18 cellular contexts compared by ENCODE assay signal in genomic region chr19:19324059-19324755, GRCh38. TPM values are rescaled to one million over a fixed set of nuclear protein-coding genes. Genes with fewer than 3 reads are reported as not detected.
A peak's percentile ranks its signal among the peaks of the same experiment; 100 is the strongest.
DNase-seq lines count a peak whose midpoint lies in the region; ATAC-seq and TF ChIP-seq lines count a peak whose summit lies in the region.
"Had no signal": no experiment of that assay in that cellular context is flagged by ENCODE, and none has a peak within 500 bp of the region (broad histone marks: within the 10 kb centered on the region; RNA-seq: fewer than 3 reads in every experiment).

No MANE protein-coding gene starts in this region.

- H3K36me3 ChIP-seq in cardiac muscle cell (peaks cover 19% of the 10 kb centered on the region), skeletal muscle tissue (ENCODE audit: control insufficient read depth in 3 of 3, insufficient read depth in 3 of 3, low read length in 3 of 3) (peaks cover 20 to 31% (median 21%) of the 10 kb centered on the region in 3 donors), neuronal stem cell (replicated peaks in 1 of 2; ENCODE audit: control insufficient read depth in 2 of 2, insufficient read depth in 2 of 2, low read length in 2 of 2) (peaks cover 23 to 60% of the 10 kb centered on the region in 2 donors), uterus (no peaks in the 10 kb centered on the region)

- ATAC-seq in Right ventricle myocardium superior (ENCODE audit: poor library complexity) (no peak), T-helper 17 cell (no peak), memory B cell (ENCODE audit: low read depth) (no peak), GM18907 (IDR thresholded peaks at IDR 0.05; ENCODE audit: unreplicated experiment) (no peak)
- ATAC-seq: HCT116 had no signal

- intact Hi-C loops in Right ventricle myocardium superior (cut with DNase I) (no loop called here), uterus (cut with DNase I; ENCODE audit: low total_unique reads) (no loop called here)

- H2BK15ac ChIP-seq in neuronal stem cell (ENCODE audit: low read length): no peak overlapping the region

- H3K27me3 ChIP-seq in cardiac muscle cell: no peaks in the 10 kb centered on the region
- H3K27me3 ChIP-seq in skeletal muscle tissue (ENCODE audit: control insufficient read depth in 3 of 3, insufficient read depth in 3 of 3, low read length in 3 of 3): no peaks in the 10 kb centered on the region
- H3K27me3 ChIP-seq in neuronal stem cell (ENCODE audit: control insufficient read depth in 3 of 3, insufficient read depth in 3 of 3, low read depth in 1 of 3, low read length in 3 of 3): no peaks in the 10 kb centered on the region
- no peaks in the 10 kb centered on the region for H3K27me3 ChIP-seq in uterus

- H3K9ac ChIP-seq in skeletal muscle tissue (ENCODE audit: low read depth in 1 of 3, low read length in 3 of 3) (peak overlapping the region; percentile 22 to 55 (median 48)), neuronal stem cell (ENCODE audit: low read depth, low read length, poor library complexity) (no peak overlapping the region)

- no peak overlapping the region for H3K4ac ChIP-seq in neuronal stem cell (ENCODE audit: low read length)

- H3K36me3 Mint-ChIP-seq in T-helper 17 cell (ENCODE audit: low read depth) (peaks cover 8% of the 10 kb centered on the region), memory B cell (peaks cover 20% of the 10 kb centered on the region)

- no peak overlapping the region for H3K4me2 ChIP-seq in neuronal stem cell (ENCODE audit: insufficient read depth, low read length, poor library complexity, severe bottlenecking)

- no peak overlapping the region for H2AFZ ChIP-seq in neuronal stem cell (ENCODE audit: low read length)

- no CpG with 5 or more reads among the region's 7 CpGs for WGBS in neuronal stem cell (ENCODE audit: extremely low coverage in 2 of 2, insufficient read length in 2 of 2, insufficient replicate concordance in 1 of 2), 2 donors

- no peak overlapping the region for H2AK5ac ChIP-seq in neuronal stem cell (ENCODE audit: low read depth, low read length)

- H3K18ac ChIP-seq in neuronal stem cell (ENCODE audit: low read length): no peak overlapping the region

- peaks cover 36% of the 10 kb centered on the region for H3K79me1 ChIP-seq in neuronal stem cell (ENCODE audit: low read depth, low read length)

- H3K4me3 Mint-ChIP-seq in T-helper 17 cell: no peak overlapping the region
- no peak overlapping the region for H3K4me3 Mint-ChIP-seq in memory B cell

- H3K27ac Mint-ChIP-seq in T-helper 17 cell: peak overlapping the region; percentile 88
- peak overlapping the region; percentile 67 for H3K27ac Mint-ChIP-seq in memory B cell

- H4K91ac ChIP-seq in neuronal stem cell (ENCODE audit: low read depth, low read length, poor library complexity): no peak overlapping the region

- no peak overlapping the region for H3K14ac ChIP-seq in neuronal stem cell (ENCODE audit: low read length)

- H3K9me3 ChIP-seq in cardiac muscle cell (ENCODE audit: low read depth) (no peaks in the 10 kb centered on the region), T-helper 17 cell (ENCODE audit: control insufficient read depth, low read length, poor library complexity, severe bottlenecking) (no peaks in the 10 kb centered on the region), skeletal muscle tissue (ENCODE audit: control insufficient read depth in 3 of 3, low read length in 3 of 3) (no peaks in the 10 kb centered on the region), neuronal stem cell (replicated peaks in 1 of 2; ENCODE audit: control insufficient read depth in 2 of 2, insufficient read depth in 1 of 2, low read depth in 1 of 2, low read length in 2 of 2) (peaks cover 0 to 2% of the 10 kb centered on the region in 2 donors), uterus (no peaks in the 10 kb centered on the region)

- H3K4me3 ChIP-seq in cardiac muscle cell (no peak overlapping the region), skeletal muscle tissue (ENCODE audit: low read length in 3 of 3) (peak overlapping the region; percentile 44 to 60 (median 47)), neuronal stem cell (ENCODE audit: low read length in 2 of 2) (no peak overlapping the region), uterus (no peak overlapping the region)
- H3K4me3 ChIP-seq: lung had no signal

- no peak overlapping the region for H2BK120ac ChIP-seq in neuronal stem cell (ENCODE audit: low read depth, low read length)

- H3K4me1 ChIP-seq in cardiac muscle cell (ENCODE audit: low read depth): peaks cover 18% of the 10 kb centered on the region
- peaks cover 41 to 43% (median 42%) of the 10 kb centered on the region in 3 donors for H3K4me1 ChIP-seq in skeletal muscle tissue (ENCODE audit: control insufficient read depth in 3 of 3, insufficient read depth in 3 of 3, low read length in 3 of 3)
- peaks cover 3 to 9% of the 10 kb centered on the region in 2 donors for H3K4me1 ChIP-seq in neuronal stem cell (ENCODE audit: control insufficient read depth in 2 of 2, insufficient read depth in 1 of 2, low read depth in 1 of 2, low read length in 2 of 2)
- peaks cover 0 to 9% of the 10 kb centered on the region in 2 donors for H3K4me1 ChIP-seq in uterus

- H3K27ac ChIP-seq in cardiac muscle cell: peak overlapping the region; percentile 26
- H3K27ac ChIP-seq in skeletal muscle tissue (ENCODE audit: low read depth, low read length): peak overlapping the region; percentile 89
- no peak overlapping the region for H3K27ac ChIP-seq in neuronal stem cell (replicated peaks; ENCODE audit: low read length)
- H3K27ac ChIP-seq in uterus: no peak overlapping the region

- H3K9me3 Mint-ChIP-seq in memory B cell: no peaks in the 10 kb centered on the region

- H3K4me1 Mint-ChIP-seq in T-helper 17 cell (peaks cover 32% of the 10 kb centered on the region), memory B cell (peaks cover 25% of the 10 kb centered on the region)

- no peak overlapping the region for H4K8ac ChIP-seq in neuronal stem cell (ENCODE audit: low read depth, low read length)

- DNase-seq in cardiac muscle cell (ENCODE audit: low read depth in 1 of 2, low spot score in 1 of 2) (no peak), Right ventricle myocardium superior (no peak), T-helper 17 cell (no peak), memory B cell (ENCODE audit: low spot score in 2 of 2) (no peak), neuronal stem cell (ENCODE audit: low spot score) (no peak), uterus (no peak)
- DNase-seq: activated CD8-positive, alpha-beta memory T cell treated with anti-CD3 and anti-CD28 coated beads, Interleukin-2, amount 50 U/mL, for 48 hours; foreskin melanocyte; MM.1S; NCI-H2029; NCI-H526 treated with DMSO at 0.1 percent for 48 hours; stimulated activated naive CD4-positive, alpha-beta T cell; SW 1271 had no signal

- no peak overlapping the region for H2BK5ac ChIP-seq in neuronal stem cell (ENCODE audit: low read length)

- no peak overlapping the region for H2BK12ac ChIP-seq in neuronal stem cell (ENCODE audit: low read length)

- no peak for TF ChIP-seq CTCF in cardiac muscle cell (IDR thresholded peaks at IDR 0.05; ENCODE audit: low read depth, low read length)
- TF ChIP-seq CTCF in uterus (IDR thresholded peaks at IDR 0.05): no peak

- H3K23ac ChIP-seq in neuronal stem cell (ENCODE audit: low read depth, low read length, poor library complexity): no peak overlapping the region

- no peak for TF ChIP-seq POLR2A in uterus (IDR thresholded peaks at IDR 0.05)

- H3K27me3 Mint-ChIP-seq in T-helper 17 cell (no peaks in the 10 kb centered on the region), memory B cell (no peaks in the 10 kb centered on the region)

RNA-seq across cellular contexts. Expression of gene MAU2, which starts 3.6 kb away (rescaled TPM):
- total RNA-seq in cardiac muscle cell (46.0 and 78.5 TPM in 2 replicates), Right ventricle myocardium superior (32.8 TPM), T-helper 17 cell (100 to 1,000 TPM; 129 to 130 TPM), skeletal muscle tissue (20.9 TPM), uterus (10 to 100 TPM; 32.4 to 87.6 (median 70.0) TPM)
- 43.6 and 53.9 TPM in 2 replicates for polyA plus RNA-seq in cardiac muscle cell
- 17.0 TPM for polyA plus RNA-seq in neuronal stem cell (2013, experiment 1 of 2)
- polyA plus RNA-seq in neuronal stem cell (2013, experiment 2 of 2): 17.6 TPM

RNA-seq across cellular contexts. Expression of gene SUGP1, which starts 3.9 kb away (rescaled TPM):
- total RNA-seq in cardiac muscle cell (74.5 and 76.0 TPM in 2 replicates), Right ventricle myocardium superior (37.2 TPM), T-helper 17 cell (10 to 100 TPM; 50.8 to 60.2 TPM), skeletal muscle tissue (13.6 TPM), uterus (10 to 100 TPM in 2 of 4 donors, 1 to 10 TPM in 2; 9.5 to 43.6 (median 14.0) TPM)
- polyA plus RNA-seq in cardiac muscle cell: 73.7 and 84.6 TPM in 2 replicates
- 53.3 TPM for polyA plus RNA-seq in neuronal stem cell (2013, experiment 1 of 2)
- polyA plus RNA-seq in neuronal stem cell (2013, experiment 2 of 2): 55.9 TPM

RNA-seq across cellular contexts. Expression of gene TM6SF2, which starts 51.1 kb away (rescaled TPM):
- total RNA-seq in cardiac muscle cell (4.9 and 9.6 TPM in 2 replicates), Right ventricle myocardium superior (0.32 TPM), T-helper 17 cell (not detected), skeletal muscle tissue (1.6 TPM), uterus (under 1 TPM in 1 of 4 donors, not detected in 3; 0.88 TPM)
- polyA plus RNA-seq in cardiac muscle cell: 12.1 and 13.5 TPM in 2 replicates
- 11.0 TPM for polyA plus RNA-seq in neuronal stem cell (2013, experiment 1 of 2)
- 10.3 TPM for polyA plus RNA-seq in neuronal stem cell (2013, experiment 2 of 2)
- total RNA-seq: cerebellum had no signal

Comparison
In these comparisons a context has a peak if more than half of its experiments do, and no peak if none do; other contexts are left out.
1. H3K27ac ChIP-seq: peak in cardiac muscle cell (single experiment) and skeletal muscle tissue (single experiment); none in neuronal stem cell (single experiment) and uterus (0 of 2).
2. H3K4me3 ChIP-seq: peak in skeletal muscle tissue (3 of 3); none in cardiac muscle cell (single experiment), neuronal stem cell (0 of 2) and uterus (0 of 2).